Comparison of ENCODE assay signal across 21 cellular contexts in genomic region chr3:53628546-53629395, GRCh38.
DNase-seq lines count a peak whose midpoint lies in the region; ATAC-seq, FAIRE-seq and TF ChIP-seq lines count a peak whose summit lies in the region.
"Had no signal": no experiment of that assay in that cellular context is flagged by ENCODE, and none has a peak within 500 bp of the region (broad histone marks: within the 10 kb centered on the region; RNA-seq: fewer than 3 reads in every experiment).

No MANE protein-coding gene starts in this region.

- H3K4me3 ChIP-seq in CD8-positive, alpha-beta memory T cell (ENCODE audit: low read length), result no peak overlapping the region
- H3K4me3 ChIP-seq in epithelial cell of esophagus (ENCODE audit: low read length) (no peak overlapping the region), small intestine (ENCODE audit: low read depth in 1 of 2, low read length in 2 of 2) (no peak overlapping the region)
- H3K4me3 ChIP-seq: adrenal gland, dorsolateral prefrontal cortex, left ventricle myocardium inferior, ovary, PC-9, upper lobe of left lung had no signal

- no peaks in the 10 kb centered on the region for H3K9me3 ChIP-seq in CD8-positive, alpha-beta memory T cell (ENCODE audit: low read length)
- no peaks in the 10 kb centered on the region for H3K9me3 ChIP-seq in small intestine (ENCODE audit: control insufficient read depth, low read depth)
- H3K9me3 ChIP-seq: adrenal gland, ovary, upper lobe of left lung had no signal

- 63 to 73% (median 72%) methylated on average over 10 of the region's 10 CpGs for WGBS in small intestine, 3 donors

- in situ Hi-C loops in G401 (cut with HindIII; ENCODE audit: low sequenced_read_pairs), result no loop called here

- H3K27ac ChIP-seq in CD8-positive, alpha-beta memory T cell (ENCODE audit: low read depth, low read length), result no peak overlapping the region
- no peak overlapping the region for H3K27ac ChIP-seq in small intestine (ENCODE audit: low read depth in 1 of 2, low read length in 1 of 2)
- H3K27ac ChIP-seq: adrenal gland, dorsolateral prefrontal cortex, left ventricle myocardium inferior, ovary, PC-9 had no signal

- POLR2A ChIA-PET in CD8-positive, alpha-beta memory T cell (lab: Charles Lee), result no interaction called here

- no peaks in the 10 kb centered on the region for H3K36me3 ChIP-seq in CD8-positive, alpha-beta memory T cell (ENCODE audit: insufficient read depth, low read length)
- no peaks in the 10 kb centered on the region for H3K36me3 ChIP-seq in small intestine (ENCODE audit: control insufficient read depth in 2 of 2, insufficient read depth in 2 of 2, low read length in 2 of 2)
- H3K36me3 ChIP-seq: adrenal gland, left ventricle myocardium inferior, ovary, upper lobe of left lung had no signal

- peak overlapping the region in 3 of 7 donors; percentile 11 to 39 (median 30) for H3K4me3 Mint-ChIP-seq in CD8-positive, alpha-beta memory T cell
- peak overlapping the region; percentile 11 for H3K4me3 Mint-ChIP-seq in neural crest cell

- no peaks in the 10 kb centered on the region for H3K9me3 Mint-ChIP-seq in CD8-positive, alpha-beta memory T cell
- peaks cover 5% of the 10 kb centered on the region for H3K9me3 Mint-ChIP-seq in neural crest cell

- no peak for FAIRE-seq in small intestine (lab: Jason Lieb, UNC)

- DNase-seq in CD8-positive, alpha-beta memory T cell, result no peak
- DNase-seq in G401 (ENCODE audit: low spot score) (peak; percentile 21), epithelial cell of esophagus (ENCODE audit: low read depth) (peak; percentile 76), neural crest cell (ENCODE audit: low read depth, low spot score) (no peak), small intestine (no peak), SK-N-DZ (ENCODE audit: low spot score) (no peak), NCI-H1436 (lab: John Stamatoyannopoulos, UW) (no peak)
- DNase-seq: activated gamma-delta T cell; adrenal gland; caudate nucleus; COR-L47; dorsolateral prefrontal cortex; left ventricle myocardium inferior; NCI-H187; NCI-H774; ovary; PC-9; SIG-M5; stimulated activated naive CD8-positive, alpha-beta T cell treated with anti-CD3 and anti-CD28 coated beads, Interleukin-15, Interleukin-2, amounts not matched to agents 100 U/mL and 50 U/mL, for 24 hours; upper lobe of left lung had no signal

- peaks cover 0 to 7% (median 0%) of the 10 kb centered on the region in 3 donors for H3K4me1 Mint-ChIP-seq in CD8-positive, alpha-beta memory T cell
- peaks cover 24% of the 10 kb centered on the region for H3K4me1 Mint-ChIP-seq in neural crest cell

- ATAC-seq in GM21576 (IDR thresholded peaks at IDR 0.05; ENCODE audit: unreplicated experiment), result no peak
- ATAC-seq: stimulated activated naive CD8-positive, alpha-beta T cell treated with anti-CD3 and anti-CD28 coated beads, Interleukin-15, Interleukin-2, amounts not matched to agents 100 U/mL and 50 U/mL, for 24 hours had no signal

- no peak for TF ChIP-seq CTCF in epithelial cell of esophagus (IDR thresholded peaks at IDR 0.05; ENCODE audit: insufficient read depth, low read depth, low read length, missing control alignments)
- no peak for TF ChIP-seq CTCF in neural crest cell (conservative IDR thresholded peaks at IDR 0.05)

- peak overlapping the region in 5 of 8 donors; percentile 4 to 87 (median 33) for H3K27ac Mint-ChIP-seq in CD8-positive, alpha-beta memory T cell
- peak overlapping the region; percentile 65 for H3K27ac Mint-ChIP-seq in neural crest cell (ENCODE audit: unreplicated experiment)

- peaks cover 8 to 43% of the 10 kb centered on the region in 2 donors for H3K27me3 Mint-ChIP-seq in CD8-positive, alpha-beta memory T cell
- H3K27me3 Mint-ChIP-seq in neural crest cell (ENCODE audit: low read depth), result peaks cover 20% of the 10 kb centered on the region

- H3K36me3 Mint-ChIP-seq in CD8-positive, alpha-beta memory T cell, result no peaks in the 10 kb centered on the region
- H3K36me3 Mint-ChIP-seq in neural crest cell (ENCODE audit: low read depth), result no peaks in the 10 kb centered on the region

- no peaks in the 10 kb centered on the region for H3K27me3 ChIP-seq in CD8-positive, alpha-beta memory T cell (ENCODE audit: insufficient read depth, low read length, poor library complexity, severe bottlenecking)
- no peaks in the 10 kb centered on the region for H3K27me3 ChIP-seq in small intestine (ENCODE audit: control insufficient read depth in 2 of 2, insufficient read depth in 2 of 2, low read length in 2 of 2)
- H3K27me3 ChIP-seq: adrenal gland, dorsolateral prefrontal cortex, ovary, upper lobe of left lung had no signal

- CTCF ChIA-PET in CD8-positive, alpha-beta memory T cell (lab: Charles Lee), result no interaction called here

- H3K4me1 ChIP-seq in CD8-positive, alpha-beta memory T cell (ENCODE audit: insufficient read depth, low read length), result no peaks in the 10 kb centered on the region
- H3K4me1 ChIP-seq in small intestine (ENCODE audit: control insufficient read depth in 2 of 2, insufficient read depth in 1 of 2, low read depth in 1 of 2, low read length in 1 of 2), result no peaks in the 10 kb centered on the region
- H3K4me1 ChIP-seq: left ventricle myocardium inferior had no signal

Comparison
In these comparisons a context has a peak if more than half of its experiments do, and no peak if none do; other contexts are left out.
1. DNase-seq: peak in G401 (single experiment) and epithelial cell of esophagus (single experiment); none in CD8-positive, alpha-beta memory T cell (0 of 5), neural crest cell (single experiment), small intestine (single experiment), SK-N-DZ (single experiment) and NCI-H1436 (single experiment).